ENCODE assay signal across 9 cellular contexts in the genomic region with DNA sequence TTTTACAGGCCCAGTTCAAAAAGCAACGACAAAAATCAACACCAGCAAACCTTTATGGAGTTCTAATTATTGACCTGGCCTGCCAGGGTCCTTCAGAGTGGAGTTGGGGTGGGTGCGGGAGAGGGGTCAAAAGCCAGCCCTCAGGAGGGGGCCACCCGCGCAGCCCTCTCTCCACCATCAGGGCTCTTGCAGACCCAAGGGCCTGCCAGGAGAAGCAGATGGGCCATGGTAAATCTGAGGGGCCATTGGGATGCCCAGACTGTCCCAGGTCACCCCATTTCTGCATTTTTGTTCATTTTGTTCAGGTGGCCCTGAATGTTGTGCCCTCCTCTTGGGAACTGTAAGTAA.
DNase-seq lines count a peak whose midpoint lies in the region; ATAC-seq and TF ChIP-seq lines count a peak whose summit lies in the region.
"Had no signal": no experiment of that assay in that cellular context is flagged by ENCODE, and none has a peak within 500 bp of the region (broad histone marks: within the 10 kb centered on the region; RNA-seq: fewer than 3 reads in every experiment).

No MANE protein-coding gene starts in this region.

- H3K9me3 ChIP-seq in BE2C: no peaks in the 10 kb centered on the region; the same call in 1 of the 2 replicates
- no peaks in the 10 kb centered on the region for H3K9me3 ChIP-seq in HUES64 (ENCODE audit: insufficient read depth, low read depth, low read length)
- H3K9me3 ChIP-seq in naive thymus-derived CD4-positive, alpha-beta T cell (ENCODE audit: control insufficient read depth in 2 of 3, low read length in 3 of 3): no peaks in the 10 kb centered on the region

- H3K4me3 ChIP-seq in BE2C (ENCODE audit: low read depth, low read length) (peak overlapping the region; percentile 68), HUES64 (ENCODE audit: low read length) (peak overlapping the region; percentile 69), cardiac fibroblast (replicated peaks in 1 of 2; ENCODE audit: low read depth in 2 of 2, low read length in 2 of 2) (peak overlapping the region; percentile 76 to 77)
- H3K4me3 ChIP-seq in naive thymus-derived CD4-positive, alpha-beta T cell (ENCODE audit: low read length): peak overlapping the region; percentile 76

- peak overlapping the region; percentile 40 for H3K9ac ChIP-seq in HUES64 (ENCODE audit: low read depth, low read length)

- TF ChIP-seq CTCF in BE2C (IDR thresholded peaks at IDR 0.05; ENCODE audit: low read depth, low read length) (no peak), cardiac fibroblast (IDR thresholded peaks at IDR 0.05; ENCODE audit: low read depth, low read length) (no peak)

- no peak overlapping the region for H3K27ac ChIP-seq in HUES64 (ENCODE audit: low read depth, low read length)
- peak overlapping the region; percentile 32 for H3K27ac ChIP-seq in naive thymus-derived CD4-positive, alpha-beta T cell (ENCODE audit: low read depth, low read length)
- H3K27ac ChIP-seq: foreskin keratinocyte had no signal

- CTCF ChIA-PET in naive thymus-derived CD4-positive, alpha-beta T cell (lab: Charles Lee): interaction anchor here (1.1 to 5.0 kb wide), 8 partner anchors 12 to 1917 kb away, joined by 3 to 100 read pairs (median 6); partner anchors contain the start of gene FAM83D

- H3K4me3 Mint-ChIP-seq in naive thymus-derived CD4-positive, alpha-beta T cell: peak overlapping the region; percentile 70 to 96 (median 88)

- peaks cover 0 to 19% (median 4%) of the 10 kb centered on the region in 5 donors for H3K27me3 Mint-ChIP-seq in naive thymus-derived CD4-positive, alpha-beta T cell

- H3K4me1 ChIP-seq in BE2C (no peaks in the 10 kb centered on the region), HUES64 (ENCODE audit: insufficient read depth, low read length) (no peaks in the 10 kb centered on the region)
- H3K4me1 ChIP-seq in naive thymus-derived CD4-positive, alpha-beta T cell (ENCODE audit: control insufficient read depth in 2 of 2, insufficient read depth in 2 of 2, low read length in 2 of 2): peaks cover 9% of the 10 kb centered on the region in 2 donors

- DNase-seq in BE2C (no peak), cardiac fibroblast (ENCODE audit: low read depth in 2 of 2) (no peak), AG08396 (ENCODE audit: low spot score) (no peak), NCI-H748 (lab: John Stamatoyannopoulos, UW; ENCODE audit: unreplicated experiment) (no peak)
- DNase-seq in naive thymus-derived CD4-positive, alpha-beta T cell: no peak

- 76% methylated on average over 4 of the region's 4 CpGs for WGBS in HUES64

- no peaks in the 10 kb centered on the region for H3K27me3 ChIP-seq in BE2C
- H3K27me3 ChIP-seq in HUES64 (ENCODE audit: insufficient read depth, low read length): peaks cover 12% of the 10 kb centered on the region
- no peaks in the 10 kb centered on the region for H3K27me3 ChIP-seq in naive thymus-derived CD4-positive, alpha-beta T cell (ENCODE audit: control insufficient read depth in 2 of 2, insufficient read depth in 2 of 2, low read length in 2 of 2)

- H3K36me3 ChIP-seq in BE2C (no peaks in the 10 kb centered on the region), HUES64 (ENCODE audit: insufficient read depth, low read length) (no peaks in the 10 kb centered on the region)
- no peaks in the 10 kb centered on the region for H3K36me3 ChIP-seq in naive thymus-derived CD4-positive, alpha-beta T cell (ENCODE audit: control insufficient read depth in 2 of 3, insufficient read depth in 3 of 3, low read length in 3 of 3)

- POLR2A ChIA-PET in naive thymus-derived CD4-positive, alpha-beta T cell (lab: Charles Lee): no interaction called here

- H3K4me1 Mint-ChIP-seq in naive thymus-derived CD4-positive, alpha-beta T cell: peaks cover 0 to 12% (median 7%) of the 10 kb centered on the region in 7 donors

- ATAC-seq in naive thymus-derived CD4-positive, alpha-beta T cell: no peak
- ATAC-seq in HG02678 (IDR thresholded peaks at IDR 0.05; ENCODE audit: unreplicated experiment) (no peak), GM18519 (IDR thresholded peaks at IDR 0.05; ENCODE audit: low FRiP score, unreplicated experiment) (no peak)

- intact Hi-C loops in naive thymus-derived CD4-positive, alpha-beta T cell (cut with micrococcal nuclease): loop anchor here (1.0 kb wide), 3 partner anchors 31 to 1913 kb away; partner anchors contain the start of gene DHX35 (in 1 of the 2)

- peak overlapping the region in 4 of 9 donors; percentile 24 to 52 (median 36) for H3K27ac Mint-ChIP-seq in naive thymus-derived CD4-positive, alpha-beta T cell

- no peaks in the 10 kb centered on the region for H3K36me3 Mint-ChIP-seq in naive thymus-derived CD4-positive, alpha-beta T cell

- no peaks in the 10 kb centered on the region for H3K9me3 Mint-ChIP-seq in naive thymus-derived CD4-positive, alpha-beta T cell
